ENCODE assay signal across 1 cellular context in the genomic region with DNA sequence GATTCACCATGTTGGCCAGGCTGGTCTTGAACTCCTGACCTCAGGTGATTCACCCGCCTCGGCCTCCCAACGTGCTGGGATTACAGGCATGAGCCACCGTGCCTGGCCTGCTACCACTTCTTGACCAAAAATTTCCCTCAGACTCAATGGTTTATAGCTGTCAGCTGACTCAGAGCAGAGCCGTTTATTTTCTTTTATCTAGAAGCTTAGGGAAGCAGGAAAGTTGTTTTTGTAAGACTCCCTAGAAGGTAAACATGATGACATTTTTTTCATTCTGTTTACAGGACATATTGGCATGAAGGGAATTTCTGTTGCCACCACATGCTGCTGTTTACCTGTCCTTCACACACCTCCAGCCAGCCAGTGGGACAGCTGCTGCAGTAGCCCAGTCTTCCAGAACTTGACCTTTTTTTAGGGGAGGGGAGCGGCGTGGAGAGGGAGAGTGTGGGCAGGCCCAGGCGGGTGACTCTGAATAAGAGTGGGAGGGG.
TF ChIP-seq lines count a peak whose summit lies in the region.

No MANE protein-coding gene starts in this region.

TF ChIP-seq in GM23338, 12 proteins besides CTCF, POLR2A, EP300 and RAD21 (continued from another document):
- TF ChIP-seq ETS1 (IDR thresholded peaks at IDR 0.05) (no peak), ZNF114 (CRISPR knock-in tag; IDR thresholded peaks at IDR 0.05) (no peak), EZH2 (IDR thresholded peaks at IDR 0.05; ENCODE audit: low read depth, unreplicated experiment) (no peak), STAT1 (IDR thresholded peaks at IDR 0.05; ENCODE audit: unreplicated experiment) (no peak), CREB1 (CRISPR knock-in tag; IDR thresholded peaks at IDR 0.05; ENCODE audit: low read depth) (no peak), REST (IDR thresholded peaks at IDR 0.05; ENCODE audit: unreplicated experiment) (no peak), EZH2phosphoT487 (IDR thresholded peaks at IDR 0.05; ENCODE audit: unreplicated experiment) (no peak)
